ENCODE assay signal across 8 cellular contexts in the genomic region with DNA sequence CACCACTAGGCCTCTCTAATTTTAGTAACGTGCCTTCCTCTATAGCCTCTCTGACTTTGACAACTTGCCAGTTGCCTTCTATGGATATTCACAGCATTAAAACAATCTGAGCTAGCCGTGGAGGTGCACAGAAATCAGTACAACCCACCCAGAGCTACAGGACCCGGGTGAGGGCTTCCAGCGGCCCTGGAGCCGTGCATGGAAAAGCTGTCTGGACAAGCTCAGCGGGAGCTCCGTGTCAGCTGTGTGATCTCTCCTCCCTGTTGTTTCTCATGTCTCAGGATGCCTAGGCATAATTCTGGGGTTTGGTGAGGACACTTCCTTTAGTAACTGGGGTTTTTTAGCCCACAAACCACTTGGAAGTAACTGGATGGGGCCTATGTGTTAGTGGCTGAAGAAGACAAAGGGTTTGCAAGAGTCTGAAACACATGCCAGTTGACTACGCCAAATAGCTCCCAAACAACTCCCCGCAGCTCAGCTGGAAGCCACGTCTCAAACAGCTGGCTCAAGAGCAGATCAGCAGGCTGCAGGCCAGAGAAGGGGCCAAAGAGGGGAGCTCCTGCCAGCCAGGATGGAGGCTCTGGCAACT. TPM values are rescaled to one million over a fixed set of nuclear protein-coding genes. Genes with fewer than 3 reads are reported as not detected.
A peak's percentile ranks its signal among the peaks of the same experiment; 100 is the strongest.
DNase-seq lines count a peak whose midpoint lies in the region; ATAC-seq and TF ChIP-seq lines count a peak whose summit lies in the region.

No MANE protein-coding gene starts in this region.

- peaks cover under 1% of the 10 kb centered on the region for H3K27me3 Mint-ChIP-seq in GM23338 (ENCODE audit: insufficient read depth, low read depth, poor library complexity)

- H3K27ac Mint-ChIP-seq in GM23338: peak overlapping the region; percentile 44; the same call in 1 of the 2 replicates

- TF ChIP-seq CTCF in GM23338 (conservative IDR thresholded peaks at IDR 0.05; ENCODE audit: low read depth in 2 of 2) (no peak), left ventricle myocardium inferior (IDR thresholded peaks at IDR 0.05; ENCODE audit: borderline replicate concordance) (no peak), smooth muscle cell (IDR thresholded peaks at IDR 0.05; ENCODE audit: borderline replicate concordance, insufficient read depth, poor library complexity, severe bottlenecking) (no peak), PC-3 (conservative IDR thresholded peaks at IDR 0.05; ENCODE audit: low read depth, low read length) (no peak)

- H4K20me1 ChIP-seq in GM23338 (replicated peaks; ENCODE audit: insufficient read depth) (no peaks in the 10 kb centered on the region; the same call in 1 of the 2 replicates), smooth muscle cell (ENCODE audit: low read depth) (no peaks in the 10 kb centered on the region), PC-3 (ENCODE audit: low read length) (no peaks in the 10 kb centered on the region)

- ATAC-seq in GM23338 (no peak), GM21367 (IDR thresholded peaks at IDR 0.05; ENCODE audit: unreplicated experiment) (no peak), PC-3 (no peak)

- H3K9me3 ChIP-seq in left ventricle myocardium inferior (replicated peaks) (no peaks in the 10 kb centered on the region), smooth muscle cell (replicated peaks; ENCODE audit: low read depth) (no peaks in the 10 kb centered on the region), PC-3 (ENCODE audit: low read length) (no peaks in the 10 kb centered on the region)

- no peak for DNase-seq in GM23338 (ENCODE audit: low spot score)
- peak; percentile 70 for DNase-seq in left ventricle myocardium inferior
- DNase-seq in smooth muscle cell (lab: John Stamatoyannopoulos, UW; ENCODE audit: unreplicated experiment): peak; percentile 55
- DNase-seq in NCI-H146 treated with DMSO at 0.1 percent for 48 hours (lab: John Stamatoyannopoulos, UW; ENCODE audit: unreplicated experiment): no peak
- no peak for DNase-seq in NCI-H526 (lab: John Stamatoyannopoulos, UW)
- no peak for DNase-seq in PC-3

- H3K9me2 ChIP-seq in GM23338 (ENCODE audit: insufficient read depth) (no peaks in the 10 kb centered on the region), PC-3 (replicated peaks; ENCODE audit: low read length) (no peaks in the 10 kb centered on the region)

- no peaks in the 10 kb centered on the region for H3K9me3 Mint-ChIP-seq in GM23338

- no peak overlapping the region for H2AFZ ChIP-seq in GM23338
- no peak overlapping the region for H2AFZ ChIP-seq in smooth muscle cell (ENCODE audit: low read depth)
- H2AFZ ChIP-seq in PC-3 (ENCODE audit: low read length): no peak overlapping the region

- intact Hi-C loops in left ventricle myocardium inferior (cut with micrococcal nuclease) (loop anchor here (5.0 to 10.0 kb wide), 2 partner anchors 50 to 142 kb away; a partner anchor contains a TSS), PC-3 (cut with micrococcal nuclease) (no loop called here)

- H3K27ac ChIP-seq in GM23338 (ENCODE audit: low read depth) (peak overlapping the region; percentile 29), angular gyrus (ENCODE audit: low read depth, low read length) (peak overlapping the region; percentile 38), left ventricle myocardium inferior (replicated peaks) (peak overlapping the region; percentile 92), smooth muscle cell (ENCODE audit: low read depth) (peak overlapping the region; percentile 99), PC-3 (ENCODE audit: low read length) (no peak overlapping the region)

- peaks cover 38% of the 10 kb centered on the region for H3K36me3 Mint-ChIP-seq in GM23338 (ENCODE audit: low read depth)

- H3F3A ChIP-seq in GM23338 (replicated peaks; ENCODE audit: low read depth) (no peaks in the 10 kb centered on the region), smooth muscle cell (ENCODE audit: low read depth) (peaks cover 50% of the 10 kb centered on the region), PC-3 (ENCODE audit: low read length, unreplicated experiment) (peaks cover 4% of the 10 kb centered on the region)

- POLR2A ChIA-PET in PC-3 (lab: Charles Lee; ENCODE audit: unreplicated experiment): interaction anchor here (0.7 kb wide), 2 partner anchors 237 to 910 kb away, joined by 3 to 6 read pairs; no protein-coding TSS in a partner anchor

- H3K79me2 ChIP-seq in GM23338 (replicated peaks; ENCODE audit: insufficient read depth) (no peaks in the 10 kb centered on the region), smooth muscle cell (ENCODE audit: low read depth) (no peaks in the 10 kb centered on the region), PC-3 (ENCODE audit: low read length) (no peaks in the 10 kb centered on the region)

- H3K9ac ChIP-seq in smooth muscle cell (ENCODE audit: low read depth) (peak overlapping the region; percentile 68), PC-3 (ENCODE audit: low read length) (no peak overlapping the region)

- H3K4me1 Mint-ChIP-seq in GM23338: peaks cover 25% of the 10 kb centered on the region

- no peak overlapping the region for H3K4me3 Mint-ChIP-seq in GM23338

- CTCF ChIA-PET in PC-3 (lab: Charles Lee): interaction anchor here (0.6 to 1.6 kb wide), 5 partner anchors 10 to 242 kb away, joined by 3 to 27 read pairs (median 3); a partner anchor contains a TSS

- 4% methylated on average over 10 of the region's 10 CpGs for WGBS in smooth muscle cell (ENCODE audit: low lambda C conversion rate)

- H3K27me3 ChIP-seq in GM23338 (ENCODE audit: insufficient read depth): no peaks in the 10 kb centered on the region
- no peaks in the 10 kb centered on the region for H3K27me3 ChIP-seq in left ventricle myocardium inferior (ENCODE audit: low read depth)
- H3K27me3 ChIP-seq in smooth muscle cell (ENCODE audit: low read depth): no peaks in the 10 kb centered on the region
- no peaks in the 10 kb centered on the region for H3K27me3 ChIP-seq in PC-3 (ENCODE audit: low read length)

- H3K4me1 ChIP-seq in GM23338 (ENCODE audit: insufficient read depth) (peaks cover 21% of the 10 kb centered on the region), left ventricle myocardium inferior (peaks cover 83% of the 10 kb centered on the region), smooth muscle cell (ENCODE audit: low read depth) (peaks cover 46% of the 10 kb centered on the region), PC-3 (ENCODE audit: insufficient read depth, low read length) (peaks cover 6% of the 10 kb centered on the region)

- no TSS peak for BruUV-seq in PC-3 (replicated peaks; lab: Mats Ljungman, UMichigan)

- H3K36me3 ChIP-seq in GM23338 (ENCODE audit: insufficient read depth) (peaks cover 5% of the 10 kb centered on the region; the same call in 1 of the 2 replicates), left ventricle myocardium inferior (peaks cover 68% of the 10 kb centered on the region), smooth muscle cell (ENCODE audit: low read depth) (no peaks in the 10 kb centered on the region), PC-3 (ENCODE audit: low read depth, low read length) (peaks cover 64% of the 10 kb centered on the region)

- H3K4me2 ChIP-seq in GM23338 (no peak overlapping the region), smooth muscle cell (peak overlapping the region; percentile 60), PC-3 (ENCODE audit: low read length) (no peak overlapping the region)

- no peak overlapping the region for H3K4me3 ChIP-seq in GM23338
- peak overlapping the region; percentile 1 for H3K4me3 ChIP-seq in left ventricle myocardium inferior
- no peak overlapping the region for H3K4me3 ChIP-seq in smooth muscle cell
- H3K4me3 ChIP-seq in PC-3 (ENCODE audit: low read length): no peak overlapping the region

TF ChIP-seq in GM23338, 12 proteins besides CTCF, POLR2A, EP300 and RAD21:
- no peak for TF ChIP-seq POLR2AphosphoS5 (IDR thresholded peaks at IDR 0.05; ENCODE audit: low read depth)
- TF ChIP-seq ZNF114 (CRISPR knock-in tag; IDR thresholded peaks at IDR 0.05): no peak

RNA-seq across cellular contexts. Expression of a gene that starts 52.9 kb away (rescaled TPM):
- total RNA-seq in GM23338 (2014; rRNA removed; shearing (Covaris generic)): 10.8 and 11.8 TPM in 2 replicates
- 3.4 and 3.6 TPM in 2 replicates for polyA plus RNA-seq in GM23338 (2016; fragmentation: Nextera tagmentation; extraction: Ambion mirVana)
- 30.1 TPM for total RNA-seq in left ventricle myocardium inferior
- total RNA-seq in smooth muscle cell: 15.2 and 17.2 TPM in 2 replicates
- polyA plus RNA-seq in smooth muscle cell: 22.0 and 24.7 TPM in 2 replicates
- total RNA-seq in PC-3 (2014; rRNA removed): 17.2 and 24.2 TPM in 2 replicates

Comparison
In these comparisons a context has a peak if more than half of its experiments do, and no peak if none do; other contexts are left out.
1. DNase-seq: peak in left ventricle myocardium inferior (single experiment) and smooth muscle cell (single experiment); none in GM23338 (single experiment), NCI-H146 treated with DMSO at 0.1 percent for 48 hours (single experiment), NCI-H526 (0 of 2) and PC-3 (single experiment).